30 cellular contexts compared by ENCODE assay signal in the genomic region with DNA sequence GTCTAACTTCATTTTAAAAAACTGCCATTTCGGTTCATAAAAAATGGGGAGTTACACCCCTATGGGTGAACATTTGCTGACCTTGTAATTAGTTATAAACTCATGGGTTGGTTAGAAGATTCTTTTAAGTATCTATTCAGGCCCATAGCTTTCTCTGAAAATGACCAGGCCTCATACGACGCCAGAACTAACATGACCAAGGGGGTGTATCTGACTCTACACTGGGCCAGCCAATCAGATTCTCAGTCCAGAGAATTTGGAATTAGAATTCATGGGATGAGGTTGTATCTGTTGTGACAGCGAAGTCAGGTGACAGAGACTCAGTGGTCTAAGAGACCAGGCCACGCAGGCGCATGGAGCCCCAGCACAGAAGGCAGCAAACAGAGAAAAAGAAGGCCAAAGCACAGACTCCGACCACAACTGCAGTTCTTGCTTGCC.
"Had no signal": no experiment of that assay in that cellular context is flagged by ENCODE, and none has a peak within 500 bp of the region (broad histone marks: within the 10 kb centered on the region; RNA-seq: fewer than 3 reads in every experiment).

No MANE protein-coding gene starts in this region.

- H3K27ac Mint-ChIP-seq: activated CD4-positive, alpha-beta memory T cell treated with anti-CD3 and anti-CD28 coated beads for 36 hours; activated CD4-positive, alpha-beta T cell treated with anti-CD3 and anti-CD28 coated beads for 36 hours; activated CD4-positive, alpha-beta T cell treated with anti-CD3 and anti-CD28 coated beads, Interleukin-2, amount 10 ng/mL, durations not matched to agents 24 days and 14 days; activated CD8-positive, alpha-beta memory T cell treated with anti-CD3 and anti-CD28 coated beads, Interleukin-2, amount 10 ng/mL, durations not matched to agents 7 days and 5 days; activated CD8-positive, alpha-beta T cell treated with anti-CD3 and anti-CD28 coated beads, Interleukin-2, amount 10 ng/mL, durations not matched to agents 7 days and 5 days; activated naive CD8-positive, alpha-beta T cell; activated naive CD8-positive, alpha-beta T cell treated with anti-CD3 and anti-CD28 coated beads, Interleukin-2, amount 50 U/mL, for 24 hours; activated T-cell treated with anti-CD3 and anti-CD28 coated beads, Interleukin-2, amount 50 U/mL, for 72 hours; effector memory CD8-positive, alpha-beta T cell had no signal

- H3K27me3 Mint-ChIP-seq: activated CD4-positive, alpha-beta memory T cell treated with anti-CD3 and anti-CD28 coated beads for 36 hours; activated CD4-positive, alpha-beta T cell treated with anti-CD3 and anti-CD28 coated beads for 36 hours; activated CD4-positive, alpha-beta T cell treated with anti-CD3 and anti-CD28 coated beads, Interleukin-2, amount 10 ng/mL, durations not matched to agents 24 days and 14 days; activated naive CD8-positive, alpha-beta T cell; activated naive CD8-positive, alpha-beta T cell treated with anti-CD3 and anti-CD28 coated beads, Interleukin-2, amount 50 U/mL, for 24 hours; effector memory CD8-positive, alpha-beta T cell had no signal

- H3K36me3 ChIP-seq: adrenal gland, esophagus muscularis mucosa, gastroesophageal sphincter, heart right ventricle had no signal

- H3K4me3 ChIP-seq: adrenal gland, body of pancreas, esophagus muscularis mucosa, gastroesophageal sphincter, heart right ventricle had no signal

- H3K4me1 ChIP-seq: adrenal gland, body of pancreas, esophagus muscularis mucosa, gastroesophageal sphincter, heart right ventricle had no signal

- H3K36me3 Mint-ChIP-seq: activated CD4-positive, alpha-beta memory T cell treated with anti-CD3 and anti-CD28 coated beads for 36 hours; activated CD8-positive, alpha-beta memory T cell treated with anti-CD3 and anti-CD28 coated beads, Interleukin-2, amount 10 ng/mL, durations not matched to agents 7 days and 5 days had no signal

- H3K4me1 Mint-ChIP-seq: activated CD4-positive, alpha-beta T cell treated with anti-CD3 and anti-CD28 coated beads for 36 hours; activated CD4-positive, alpha-beta T cell treated with anti-CD3 and anti-CD28 coated beads, Interleukin-2, amount 10 ng/mL, durations not matched to agents 24 days and 14 days; activated CD8-positive, alpha-beta memory T cell treated with anti-CD3 and anti-CD28 coated beads, Interleukin-2, amount 10 ng/mL, durations not matched to agents 7 days and 5 days; activated naive CD8-positive, alpha-beta T cell treated with anti-CD3 and anti-CD28 coated beads, Interleukin-2, amount 50 U/mL, for 24 hours had no signal

- H3K27ac ChIP-seq: adrenal gland, body of pancreas, esophagus muscularis mucosa, gastroesophageal sphincter, heart right ventricle had no signal

- H3K9me3 Mint-ChIP-seq: activated naive CD8-positive, alpha-beta T cell treated with anti-CD3 and anti-CD28 coated beads, Interleukin-2, amount 50 U/mL, for 24 hours; effector memory CD8-positive, alpha-beta T cell had no signal

- H3K4me3 Mint-ChIP-seq: activated CD4-positive, alpha-beta memory T cell treated with anti-CD3 and anti-CD28 coated beads for 36 hours; activated CD4-positive, alpha-beta T cell treated with anti-CD3 and anti-CD28 coated beads for 36 hours; activated CD4-positive, alpha-beta T cell treated with anti-CD3 and anti-CD28 coated beads, Interleukin-2, amount 10 ng/mL, durations not matched to agents 24 days and 14 days; activated CD8-positive, alpha-beta memory T cell treated with anti-CD3 and anti-CD28 coated beads, Interleukin-2, amount 10 ng/mL, durations not matched to agents 7 days and 5 days; activated CD8-positive, alpha-beta T cell treated with anti-CD3 and anti-CD28 coated beads, Interleukin-2, amount 10 ng/mL, durations not matched to agents 7 days and 5 days; activated naive CD8-positive, alpha-beta T cell; activated naive CD8-positive, alpha-beta T cell treated with anti-CD3 and anti-CD28 coated beads, Interleukin-2, amount 50 U/mL, for 24 hours; activated T-cell treated with anti-CD3 and anti-CD28 coated beads, Interleukin-2, amount 50 U/mL, for 72 hours; effector memory CD8-positive, alpha-beta T cell had no signal

- ATAC-seq: activated CD4-positive, alpha-beta T cell treated with anti-CD3 and anti-CD28 coated beads for 36 hours; activated CD8-positive, alpha-beta memory T cell treated with anti-CD3 and anti-CD28 coated beads, Interleukin-2, amount 10 ng/mL, durations not matched to agents 7 days and 5 days; activated CD8-positive, alpha-beta T cell treated with anti-CD3 and anti-CD28 coated beads, Interleukin-2, amount 10 ng/mL, durations not matched to agents 7 days and 5 days; activated naive CD8-positive, alpha-beta T cell treated with anti-CD3 and anti-CD28 coated beads, Interleukin-2, amount 50 U/mL, for 24 hours; activated T-cell treated with anti-CD3 and anti-CD28 coated beads, Interleukin-2, amount 50 U/mL, for 72 hours; body of pancreas; effector memory CD8-positive, alpha-beta T cell; gastroesophageal sphincter; heart right ventricle had no signal

- DNase-seq: activated CD4-positive, alpha-beta memory T cell treated with anti-CD3 and anti-CD28 coated beads for 36 hours; activated CD4-positive, alpha-beta T cell treated with anti-CD3 and anti-CD28 coated beads for 36 hours; activated CD4-positive, alpha-beta T cell treated with anti-CD3 and anti-CD28 coated beads, Interleukin-2, amount 10 ng/mL, durations not matched to agents 24 days and 14 days; activated CD4-positive, CD25-positive, alpha-beta regulatory T cell; activated CD4-positive, CD25-positive, alpha-beta regulatory T cell treated with anti-CD3 and anti-CD28 coated beads, Interleukin-2, amount 50 U/mL, for 72 hours; activated CD8-positive, alpha-beta memory T cell treated with anti-CD3 and anti-CD28 coated beads, Interleukin-2, amount 10 ng/mL, durations not matched to agents 7 days and 5 days; activated CD8-positive, alpha-beta memory T cell treated with anti-CD3 and anti-CD28 coated beads, Interleukin-2, amount 50 U/mL, for 4 hours; activated CD8-positive, alpha-beta T cell treated with anti-CD3 and anti-CD28 coated beads, Interleukin-2, amount 10 ng/mL, durations not matched to agents 7 days and 5 days; activated gamma-delta T cell treated with Interleukin-2 at 50 U/mL for 16 hours; activated naive CD4-positive, alpha-beta T cell treated with anti-CD3 and anti-CD28 coated beads, Interleukin-2, amount 50 U/mL, for 16 hours; activated naive CD4-positive, alpha-beta T cell treated with Interleukin-2 at 50 U/mL for 16 hours; activated naive CD8-positive, alpha-beta T cell treated with anti-CD3 and anti-CD28 coated beads, Interleukin-2, amount 50 U/mL, for 24 hours; activated T-cell treated with anti-CD3 and anti-CD28 coated beads, Interleukin-2, amount 50 U/mL, for 1 hour; activated T-cell treated with anti-CD3 and anti-CD28 coated beads, Interleukin-2, amount 50 U/mL, for 72 hours; adrenal gland; amygdala; aorta; body of pancreas; caudate nucleus; cortex of kidney; dermis blood vessel endothelial cell; effector CD4-positive, alpha-beta T cell; effector memory CD8-positive, alpha-beta T cell; erythroblast; foreskin melanocyte; heart right ventricle; T-helper 2 cell had no signal

- H3K9me3 ChIP-seq: adrenal gland, body of pancreas, esophagus muscularis mucosa, gastroesophageal sphincter, heart right ventricle had no signal

- H3K27me3 ChIP-seq: adrenal gland, body of pancreas, esophagus muscularis mucosa, gastroesophageal sphincter, heart right ventricle had no signal
